ENCODE assay signal across 4 cellular contexts in genomic region chr10:122858042-122858441, GRCh38. TPM values are rescaled to one million over a fixed set of nuclear protein-coding genes. Genes with fewer than 3 reads are reported as not detected.
"Had no signal": no experiment of that assay in that cellular context is flagged by ENCODE, and none has a peak within 500 bp of the region (broad histone marks: within the 10 kb centered on the region; RNA-seq: fewer than 3 reads in every experiment).

No MANE protein-coding gene starts in this region.

RNA-seq across cellular contexts. Expression of gene FAM24A, which starts 52.4 kb away (rescaled TPM):
- total RNA-seq: LHCN-M2, M059J, MCF 10A, NCI-H460 had no signal
